14 cellular contexts compared by ENCODE assay signal in genomic region chr2:6914829-6915228, GRCh38. TPM values are rescaled to one million over a fixed set of nuclear protein-coding genes. Genes with fewer than 3 reads are reported as not detected.
DNase-seq lines count a peak whose midpoint lies in the region; ATAC-seq and TF ChIP-seq lines count a peak whose summit lies in the region.
"Had no signal": no experiment of that assay in that cellular context is flagged by ENCODE, and none has a peak within 500 bp of the region (broad histone marks: within the 10 kb centered on the region; RNA-seq: fewer than 3 reads in every experiment).

No MANE protein-coding gene starts in this region.

- POLR2A ChIA-PET in IMR-90 (lab: Charles Lee; ENCODE audit: unreplicated experiment), result no interaction called here

- H3K27me3 ChIP-seq in CD4-positive, CD25-positive, alpha-beta regulatory T cell (ENCODE audit: control insufficient read depth, insufficient read depth, low read length), result peaks cover 15% of the 10 kb centered on the region
- H3K27me3 ChIP-seq in IMR-90 (ENCODE audit: control insufficient read depth, insufficient read depth, low read length) (peaks cover 13% of the 10 kb centered on the region), sigmoid colon (no peaks in the 10 kb centered on the region)
- H3K27me3 ChIP-seq: SJSA1 had no signal

- in situ Hi-C loops in IMR-90 (cut with MboI; ENCODE audit: low sequenced_read_pairs), result no loop called here

- TF ChIP-seq EP300 in sigmoid colon (IDR thresholded peaks at IDR 0.05), result no peak

- CTCF ChIA-PET in IMR-90 (lab: Yijun Ruan, JAX), result no interaction called here

- intact Hi-C loops in IMR-90 (cut with micrococcal nuclease), result loop anchor here (5.0 kb wide), 1 partner anchor 127 kb away; no protein-coding TSS in a partner anchor
- intact Hi-C loops in sigmoid colon (cut with DNase I), result loop anchor here (5.0 kb wide), 4 partner anchors 38 to 127 kb away; partner anchors contain the start of gene RSAD2

- peaks cover 23 to 78% (median 43%) of the 10 kb centered on the region in 4 donors for H3K4me1 Mint-ChIP-seq in CD4-positive, CD25-positive, alpha-beta regulatory T cell

- no peaks in the 10 kb centered on the region for H3K9me3 ChIP-seq in CD4-positive, CD25-positive, alpha-beta regulatory T cell (ENCODE audit: control insufficient read depth in 2 of 2, low read length in 2 of 2)
- H3K9me3 ChIP-seq in IMR-90 (ENCODE audit: control insufficient read depth, insufficient read depth, low read length) (peaks cover 4% of the 10 kb centered on the region; the same call in 1 of the 2 replicates), sigmoid colon (no peaks in the 10 kb centered on the region)
- H3K9me3 ChIP-seq: SJSA1 had no signal

- H3K4me1 ChIP-seq in CD4-positive, CD25-positive, alpha-beta regulatory T cell (ENCODE audit: control insufficient read depth, insufficient read depth, low read length, poor library complexity, severe bottlenecking), result peaks cover 53% of the 10 kb centered on the region
- H3K4me1 ChIP-seq in IMR-90 (ENCODE audit: control insufficient read depth, insufficient read depth, low read length), result no peaks in the 10 kb centered on the region
- peaks cover 0 to 22% (median 7%) of the 10 kb centered on the region in 4 donors for H3K4me1 ChIP-seq in sigmoid colon

- H3K27ac Mint-ChIP-seq in CD4-positive, CD25-positive, alpha-beta regulatory T cell, result peak overlapping the region; percentile 52 to 80 (median 76)
- H3K27ac Mint-ChIP-seq: CD14-positive monocyte had no signal

- dilution Hi-C loops in IMR-90 (cut with HindIII; ENCODE audit: low sequenced_read_pairs, unreplicated experiment), result no loop called here

- TF ChIP-seq RAD21 in IMR-90 (IDR thresholded peaks at IDR 0.05; ENCODE audit: low read length), result no peak

- no peak overlapping the region for H2BK5ac ChIP-seq in IMR-90 (ENCODE audit: low read depth, low read length, poor library complexity, severe bottlenecking)

- peaks cover 0 to 1% (median 0%) of the 10 kb centered on the region in 7 donors for H3K9me3 Mint-ChIP-seq in CD4-positive, CD25-positive, alpha-beta regulatory T cell
- H3K9me3 Mint-ChIP-seq: H9 had no signal

- H2AFZ ChIP-seq in IMR-90 (replicated peaks; ENCODE audit: low read length, poor library complexity), result no peak overlapping the region

- H4K5ac ChIP-seq in IMR-90 (ENCODE audit: low read depth, low read length), result no peak overlapping the region

- no TSS peak for BruUV-seq in IMR-90 (replicated peaks; lab: Mats Ljungman, UMichigan)

- no peak overlapping the region for H2AK5ac ChIP-seq in IMR-90 (ENCODE audit: low read depth, low read length)

- no peak for TF ChIP-seq POLR2A in IMR-90 (IDR thresholded peaks at IDR 0.05; ENCODE audit: low read depth, low read length)
- TF ChIP-seq POLR2A in sigmoid colon (IDR thresholded peaks at IDR 0.05), result no peak

- H3K4me3 Mint-ChIP-seq in CD4-positive, CD25-positive, alpha-beta regulatory T cell, result peak overlapping the region in 1 of 4 donors; percentile 70
- H3K4me3 Mint-ChIP-seq: CD14-positive monocyte, H9 had no signal

- H3K56ac ChIP-seq in IMR-90 (ENCODE audit: extremely low read depth, insufficient read depth, low read length), result no peak overlapping the region

- no peak overlapping the region for H3K4me2 ChIP-seq in IMR-90 (ENCODE audit: low read depth, low read length)

- no peaks in the 10 kb centered on the region for H3K9me1 ChIP-seq in IMR-90 (ENCODE audit: insufficient read depth, low read length)

- no peak overlapping the region for H2BK120ac ChIP-seq in IMR-90 (ENCODE audit: low read depth, low read length)

- H3K4me3 ChIP-seq in CD4-positive, CD25-positive, alpha-beta regulatory T cell (ENCODE audit: low read depth, low read length), result no peak overlapping the region
- H3K4me3 ChIP-seq in IMR-90 (ENCODE audit: insufficient read depth, low read depth, low read length), result no peak overlapping the region
- no peak overlapping the region for H3K4me3 ChIP-seq in sigmoid colon
- H3K4me3 ChIP-seq: SJSA1 had no signal

- H3K4ac ChIP-seq in IMR-90 (ENCODE audit: low read depth, low read length), result no peak overlapping the region

- H2BK20ac ChIP-seq in IMR-90 (ENCODE audit: low read depth, low read length), result no peak overlapping the region

- peak overlapping the region; percentile 9 for H3K27ac ChIP-seq in CD4-positive, CD25-positive, alpha-beta regulatory T cell (ENCODE audit: insufficient read depth, low read length, poor library complexity, severe bottlenecking)
- no peak overlapping the region for H3K27ac ChIP-seq in IMR-90 (ENCODE audit: insufficient read depth, low read length)
- H3K27ac ChIP-seq in sigmoid colon, result no peak overlapping the region
- H3K27ac ChIP-seq: HL-60, SJSA1 had no signal

- no peak for ATAC-seq in CD4-positive, CD25-positive, alpha-beta regulatory T cell (ENCODE audit: low read depth in 2 of 2)
- ATAC-seq in IMR-90 (ENCODE audit: low read depth), result no peak

- no peak overlapping the region for H2AK9ac ChIP-seq in IMR-90 (replicated peaks; ENCODE audit: low read depth, low read length, poor library complexity)

- H3K36me3 ChIP-seq in CD4-positive, CD25-positive, alpha-beta regulatory T cell (ENCODE audit: control insufficient read depth, insufficient read depth, low read length), result no peaks in the 10 kb centered on the region
- H3K36me3 ChIP-seq in IMR-90 (ENCODE audit: control insufficient read depth, insufficient read depth, low read length) (no peaks in the 10 kb centered on the region), sigmoid colon (no peaks in the 10 kb centered on the region)
- H3K36me3 ChIP-seq: SJSA1 had no signal

- no peak overlapping the region for H3K14ac ChIP-seq in IMR-90 (replicated peaks; ENCODE audit: low read depth, low read length)

- no peak overlapping the region for H3K18ac ChIP-seq in IMR-90 (ENCODE audit: low read depth, low read length)

- no peak overlapping the region for H4K8ac ChIP-seq in IMR-90 (ENCODE audit: low read depth in 2 of 2, low read length in 2 of 2)

- no peak overlapping the region for H3K9ac ChIP-seq in IMR-90 (ENCODE audit: low read depth, low read length)

- H3K27me3 Mint-ChIP-seq in CD4-positive, CD25-positive, alpha-beta regulatory T cell, result peaks cover 67% of the 10 kb centered on the region

- DNase-seq in CD4-positive, CD25-positive, alpha-beta regulatory T cell, result no peak
- DNase-seq in IMR-90 (peak; percentile 2), glomerular visceral epithelial cell (ENCODE audit: extremely low spot score) (peak; percentile 7), HT-29 (ENCODE audit: low spot score) (no peak), sigmoid colon (no peak), GM10266 (ENCODE audit: extremely low spot score) (no peak), H4 (ENCODE audit: low spot score) (no peak)
- DNase-seq in activated naive CD4-positive, alpha-beta T cell treated with anti-CD3 and anti-CD28 coated beads, Interleukin-2, amount 50 U/mL, for 16 hours, result peak; percentile 35
- DNase-seq: H9; NCI-H2107; stimulated activated CD8-positive, alpha-beta memory T cell treated with anti-CD3 and anti-CD28 coated beads, Interleukin-4, amount 100 ng/mL, for 48 hours had no signal

- no CpG with 5 or more reads among the region's 3 CpGs for WGBS in IMR-90 (ENCODE audit: extremely low coverage in 2 of 2, insufficient read length in 1 of 2), 2 experiments
- 51 to 82% methylated on average over 3 of the region's 3 CpGs for WGBS in sigmoid colon, 2 donors

- no peak overlapping the region for H4K91ac ChIP-seq in IMR-90 (ENCODE audit: insufficient read depth, low read depth, low read length)

- H3K36me3 Mint-ChIP-seq in CD4-positive, CD25-positive, alpha-beta regulatory T cell, result no peaks in the 10 kb centered on the region
- H3K36me3 Mint-ChIP-seq: CD14-positive monocyte had no signal

- H4K20me1 ChIP-seq in IMR-90 (ENCODE audit: insufficient read depth, low read length), result no peaks in the 10 kb centered on the region

- TF ChIP-seq CTCF in IMR-90 (conservative IDR thresholded peaks at IDR 0.05; ENCODE audit: low read depth, low read length) (no peak), sigmoid colon (IDR thresholded peaks at IDR 0.05) (no peak), GM10266 (IDR thresholded peaks at IDR 0.05; ENCODE audit: control insufficient read depth, insufficient read depth, low read depth, missing control alignments) (no peak)

- no peaks in the 10 kb centered on the region for H3K79me1 ChIP-seq in IMR-90 (ENCODE audit: low read depth in 1 of 2, low read length in 2 of 2)

- no peak overlapping the region for H2BK15ac ChIP-seq in IMR-90 (ENCODE audit: low read depth, low read length)

- H3K23ac ChIP-seq in IMR-90 (ENCODE audit: low read depth, low read length), result no peak overlapping the region

RNA-seq across cellular contexts. Expression of gene RNF144A, which starts 2.4 kb away (rescaled TPM):
- 9.0 TPM for total RNA-seq in CD4-positive, CD25-positive, alpha-beta regulatory T cell
- 10 to 100 TPM in 1 of 4 donors, 1 to 10 TPM in 3; 4.8 to 11.4 (median 6.8) TPM for polyA plus RNA-seq in CD4-positive, CD25-positive, alpha-beta regulatory T cell
- total RNA-seq in IMR-90 (2012; rRNA removed) (0.18 and 0.28 TPM in 2 replicates), sigmoid colon (10 to 100 TPM in 3 of 4 donors, 1 to 10 TPM in 1; 5.7 to 14.2 (median 12.3) TPM)
- polyA plus RNA-seq in IMR-90 (2012; rRNA removed) (0.26 and 0.47 TPM in 2 replicates), sigmoid colon (10 to 100 TPM in 1 of 3 donors, 1 to 10 TPM in 2; 4.8 to 13.2 (median 8.4) TPM)
- polyA plus RNA-seq in IMR-90 (2012; cell fraction: cytosol; rRNA removed), result 0.14 and 0.22 TPM in 2 replicates
- polyA plus RNA-seq in IMR-90 (2012; cell fraction: nucleus; rRNA removed; ENCODE audit: low replicate concordance), result 0.15 and 0.17 TPM in 2 replicates
- total RNA-seq in HT-29 (2014; rRNA removed; shearing (Covaris generic)), result 0.10 and 2.0 TPM in 2 replicates
- total RNA-seq in H4 (2014; rRNA removed; shearing (Covaris generic)), result 6.5 and 8.3 TPM in 2 replicates

RNA-seq across cellular contexts. Expression of gene RSAD2, which starts 37.3 kb away (rescaled TPM):
- 4.1 TPM for total RNA-seq in CD4-positive, CD25-positive, alpha-beta regulatory T cell
- 1 to 10 TPM; 1.6 to 8.7 (median 3.3) TPM for polyA plus RNA-seq in CD4-positive, CD25-positive, alpha-beta regulatory T cell
- total RNA-seq in IMR-90 (2012; rRNA removed) (not detected in 2 replicates), sigmoid colon (10 to 100 TPM in 3 of 4 donors, 1 to 10 TPM in 1; 7.2 to 13.2 (median 11.3) TPM)
- polyA plus RNA-seq in IMR-90 (2012; rRNA removed) (not detected in 2 replicates), sigmoid colon (10 to 100 TPM in 2 of 3 donors, 1 to 10 TPM in 1; 1.2 to 22.3 (median 14.3) TPM)
- not detected in 2 replicates for polyA plus RNA-seq in IMR-90 (2012; cell fraction: cytosol; rRNA removed)
- polyA plus RNA-seq in IMR-90 (2012; cell fraction: nucleus; rRNA removed; ENCODE audit: low replicate concordance), result not detected in 2 replicates
- total RNA-seq in HT-29 (2014; rRNA removed; shearing (Covaris generic)), result 0.78 and 1.6 TPM in 2 replicates
- 1.2 and 1.7 TPM in 2 replicates for total RNA-seq in H4 (2014; rRNA removed; shearing (Covaris generic))
- total RNA-seq: H9, SJSA1 had no signal

RNA-seq across cellular contexts. Expression of gene CMPK2, which starts 49.1 kb away (rescaled TPM):
- total RNA-seq in CD4-positive, CD25-positive, alpha-beta regulatory T cell, result 7.4 TPM
- polyA plus RNA-seq in CD4-positive, CD25-positive, alpha-beta regulatory T cell, result 1 to 10 TPM; 1.7 to 6.7 (median 3.5) TPM
- total RNA-seq in IMR-90 (2012; rRNA removed) (0.18 and 0.28 TPM in 2 replicates), sigmoid colon (10 to 100 TPM in 1 of 4 donors, 1 to 10 TPM in 3; 1.8 to 11.1 (median 7.8) TPM)
- polyA plus RNA-seq in IMR-90 (2012; rRNA removed) (0.03 and 0.11 TPM in 2 replicates), sigmoid colon (10 to 100 TPM in 2 of 3 donors, 1 to 10 TPM in 1; 3.6 to 26.1 (median 14.7) TPM)
- 0.02 TPM in 1 of 2 replicates, not detected in the other for polyA plus RNA-seq in IMR-90 (2012; cell fraction: cytosol; rRNA removed)
- polyA plus RNA-seq in IMR-90 (2012; cell fraction: nucleus; rRNA removed; ENCODE audit: low replicate concordance), result 0.05 and 0.07 TPM in 2 replicates
- total RNA-seq in HT-29 (2014; rRNA removed; shearing (Covaris generic)), result 5.5 and 16.5 TPM in 2 replicates
- 3.4 and 4.8 TPM in 2 replicates for total RNA-seq in H4 (2014; rRNA removed; shearing (Covaris generic))

Comparison
In these comparisons a context has a peak if more than half of its experiments do, and no peak if none do; other contexts are left out.
1. DNase-seq: peak in IMR-90 (single experiment), activated naive CD4-positive, alpha-beta T cell treated with anti-CD3 and anti-CD28 coated beads, Interleukin-2, amount 50 U/mL, for 16 hours (single experiment) and glomerular visceral epithelial cell (single experiment); none in CD4-positive, CD25-positive, alpha-beta regulatory T cell (0 of 3), HT-29 (single experiment), sigmoid colon (single experiment), GM10266 (single experiment) and H4 (single experiment).